ENCODE assay signal across 7 cellular contexts in genomic region chr3:120417272-120417911, GRCh38. TPM values are rescaled to one million over a fixed set of nuclear protein-coding genes. Genes with fewer than 3 reads are reported as not detected.
DNase-seq lines count a peak whose midpoint lies in the region; ATAC-seq, FAIRE-seq and TF ChIP-seq lines count a peak whose summit lies in the region.

No MANE protein-coding gene starts in this region.

- ATAC-seq in GM18499 (IDR thresholded peaks at IDR 0.05; ENCODE audit: insufficient read depth, unreplicated experiment), result peak; percentile 99
- ATAC-seq in HG02970 (IDR thresholded peaks at IDR 0.05; ENCODE audit: low FRiP score, unreplicated experiment), result peak; percentile 99
- peak; percentile 99 for ATAC-seq in GM12878
- peak; percentile 95 for ATAC-seq in sciatic nerve

- H3K4me1 ChIP-seq in GM12878 (ENCODE audit: control insufficient read depth, insufficient read depth, low read length), result no peaks in the 10 kb centered on the region; the same call in 1 of the 2 replicates

- H3K27me3 ChIP-seq in GM12878 (replicated peaks in 1 of 2; ENCODE audit: control insufficient read depth in 2 of 2, insufficient read depth in 2 of 2, low read length in 1 of 2), result peaks cover 0 to 5% of the 10 kb centered on the region in 2 experiments; a peak in 2 of 4 replicates

- peak; percentile 69 to 97 (median 93); a peak in 5 of 6 replicates for TF ChIP-seq CTCF in GM12878 (IDR thresholded peaks at IDR 0.05 in 2 of 3, conservative IDR thresholded peaks at IDR 0.05 in 1 of 3; ENCODE audit: control insufficient read depth in 2 of 3, extremely low read depth in 1 of 3, insufficient read depth in 1 of 3, low read depth in 3 of 3, low read length in 3 of 3)

- CTCF ChIA-PET in GM12878 (lab: Yijun Ruan, JAX), result interaction anchor here (0.5 to 8.2 kb wide), 81 partner anchors 8 to 1534 kb away, joined by 3 to 210 read pairs (median 4); partner anchors contain the start of genes LRRC58 and NDUFB4

- RAD21 ChIA-PET in GM12878 (lab: Charles Lee; ENCODE audit: unreplicated experiment), result interaction anchor here (0.6 to 5.8 kb wide), 35 partner anchors 8 to 1534 kb away, joined by 3 to 82 read pairs (median 4); partner anchors contain the start of genes GSK3B, LRRC58 and NDUFB4

- POLR2A ChIA-PET in GM12878 (lab: Charles Lee), result interaction anchor here (0.7 to 1.5 kb wide), 4 partner anchors 8 to 173 kb away, joined by 3 to 4 read pairs (median 4); no protein-coding TSS in a partner anchor

- no peaks in the 10 kb centered on the region for H3K9me3 ChIP-seq in GM12878 (replicated peaks; ENCODE audit: control insufficient read depth, insufficient read depth, low read length)

- H3K4me2 ChIP-seq in GM12878 (ENCODE audit: control insufficient read depth, insufficient read depth), result peak overlapping the region; percentile 75

- no peaks in the 10 kb centered on the region for H3K79me2 ChIP-seq in GM12878 (ENCODE audit: control insufficient read depth, insufficient read depth, low read length)

- no peak overlapping the region for H3K27ac ChIP-seq in GM12878 (ENCODE audit: control insufficient read depth, insufficient read depth)

- no peak for TF ChIP-seq POLR2A in GM12878 (IDR thresholded peaks at IDR 0.05; ENCODE audit: low read depth, low read length)

- H2AFZ ChIP-seq in GM12878 (ENCODE audit: control insufficient read depth, low read depth, low read length), result peak overlapping the region; percentile 86

- H3K36me3 ChIP-seq in GM12878 (ENCODE audit: control insufficient read depth in 2 of 2, insufficient read depth in 2 of 2, low read length in 1 of 2), result no peaks in the 10 kb centered on the region

- TF ChIP-seq RAD21 in GM12878 (IDR thresholded peaks at IDR 0.05; ENCODE audit: insufficient read depth, low read depth, low read length), result peak; percentile 85

- peak; percentile 79 to 90 for DNase-seq in NCI-H187 (lab: John Stamatoyannopoulos, UW)
- DNase-seq in T-helper 9 cell, result peak; percentile 67
- DNase-seq in GM12878 (ENCODE audit: low read depth, low spot score), result peak; percentile 90
- DNase-seq in hypothalamus (lab: John Stamatoyannopoulos, UW), result peak in 50 of 51 donors; percentile 17 to 97 (median 85)
- peak; percentile 95 for DNase-seq in sciatic nerve (ENCODE audit: low spot score)

- intact Hi-C loops in GM12878 (cut with micrococcal nuclease; ENCODE audit: unreplicated experiment), result loop anchor here (1.0 to 5.0 kb wide), 5 partner anchors 69 to 525 kb away; partner anchors contain the start of gene LRRC58
- intact Hi-C loops in sciatic nerve (cut with DNase I), result no loop called here

- SMC1A ChIA-PET in GM12878 (lab: Charles Lee; ENCODE audit: uncharacterized antibody, unreplicated experiment), result interaction anchor here (0.6 to 4.6 kb wide), 38 partner anchors 8 to 1533 kb away, joined by 3 to 90 read pairs (median 4); partner anchors contain the start of gene LRRC58

- BruUV-seq in GM12878 (replicated peaks; lab: Mats Ljungman, UMichigan), result no TSS peak

- 2% methylated on average over 9 of the region's 9 CpGs for WGBS in GM12878 (ENCODE audit: insufficient coverage, insufficient replicate concordance, low lambda C conversion rate, missing lambda C conversion rate)

- H3K4me3 ChIP-seq in GM12878, result peak overlapping the region; percentile 66; the same call in 1 of the 2 replicates

- no peaks in the 10 kb centered on the region for H4K20me1 ChIP-seq in GM12878 (ENCODE audit: control insufficient read depth, insufficient read depth)

- in situ Hi-C loops in GM12878 (cut with MboI), result loop anchor here (10.0 kb wide), 1 partner anchor 523 kb away; no protein-coding TSS in a partner anchor

- peak; percentile 100 for FAIRE-seq in GM12878 (lab: Jason Lieb, UNC)

- TF ChIP-seq EP300 in GM12878 (IDR thresholded peaks at IDR 0.05; ENCODE audit: borderline replicate concordance in 1 of 2, control insufficient read depth in 1 of 2, low read depth in 2 of 2, low read length in 2 of 2), result no peak

- H3K9ac ChIP-seq in GM12878 (ENCODE audit: control insufficient read depth, insufficient read depth, low read length), result peak overlapping the region; percentile 53

TF ChIP-seq in GM12878, 131 proteins besides CTCF, POLR2A, EP300 and RAD21 (continues in another document):
- TF ChIP-seq GABPA (IDR thresholded peaks at IDR 0.05; ENCODE audit: low read depth) (no peak), SUPT20H (IDR thresholded peaks at IDR 0.05; ENCODE audit: borderline replicate concordance, control insufficient read depth, low read depth, low read length) (no peak), YBX1 (IDR thresholded peaks at IDR 0.05) (no peak), NR2C2 (IDR thresholded peaks at IDR 0.05; ENCODE audit: borderline replicate concordance, control insufficient read depth, insufficient read length, low read depth) (no peak), JUNB (IDR thresholded peaks at IDR 0.05) (no peak), SPI1 (IDR thresholded peaks at IDR 0.05; ENCODE audit: borderline replicate concordance, insufficient read depth, low read depth, low read length) (no peak; the same call in 1 of the 2 replicates), RBBP5 (conservative IDR thresholded peaks at IDR 0.05) (no peak), SIX5 (IDR thresholded peaks at IDR 0.05; ENCODE audit: low read depth, low read length, severe bottlenecking) (no peak), JUND (IDR thresholded peaks at IDR 0.05; ENCODE audit: low read depth, low read length) (no peak), NR2C1 (IDR thresholded peaks at IDR 0.05) (no peak), FOXK2 (IDR thresholded peaks at IDR 0.05) (no peak), CHD4 (IDR thresholded peaks at IDR 0.05) (no peak), POU2F2 (IDR thresholded peaks at IDR 0.05; ENCODE audit: borderline replicate concordance, low read depth, low read length) (no peak), NR2F1 (conservative IDR thresholded peaks at IDR 0.05) (no peak), ATF3 (IDR thresholded peaks at IDR 0.05; ENCODE audit: borderline replicate concordance, extremely low read depth, low read depth, low read length) (no peak), RUNX3 (IDR thresholded peaks at IDR 0.05; ENCODE audit: low read length) (no peak), SMARCA5 (IDR thresholded peaks at IDR 0.05) (no peak)
- TF ChIP-seq, protein P1, sequence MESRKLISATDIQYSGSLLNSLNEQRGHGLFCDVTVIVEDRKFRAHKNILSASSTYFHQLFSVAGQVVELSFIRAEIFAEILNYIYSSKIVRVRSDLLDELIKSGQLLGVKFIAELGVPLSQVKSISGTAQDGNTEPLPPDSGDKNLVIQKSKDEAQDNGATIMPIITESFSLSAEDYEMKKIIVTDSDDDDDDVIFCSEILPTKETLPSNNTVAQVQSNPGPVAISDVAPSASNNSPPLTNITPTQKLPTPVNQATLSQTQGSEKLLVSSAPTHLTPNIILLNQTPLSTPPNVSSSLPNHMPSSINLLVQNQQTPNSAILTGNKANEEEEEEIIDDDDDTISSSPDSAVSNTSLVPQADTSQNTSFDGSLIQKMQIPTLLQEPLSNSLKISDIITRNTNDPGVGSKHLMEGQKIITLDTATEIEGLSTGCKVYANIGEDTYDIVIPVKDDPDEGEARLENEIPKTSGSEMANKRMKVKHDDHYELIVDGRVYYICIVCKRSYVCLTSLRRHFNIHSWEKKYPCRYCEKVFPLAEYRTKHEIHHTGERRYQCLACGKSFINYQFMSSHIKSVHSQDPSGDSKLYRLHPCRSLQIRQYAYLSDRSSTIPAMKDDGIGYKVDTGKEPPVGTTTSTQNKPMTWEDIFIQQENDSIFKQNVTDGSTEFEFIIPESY (IDR thresholded peaks at IDR 0.05), result no peak
- TF ChIP-seq, protein P2, sequence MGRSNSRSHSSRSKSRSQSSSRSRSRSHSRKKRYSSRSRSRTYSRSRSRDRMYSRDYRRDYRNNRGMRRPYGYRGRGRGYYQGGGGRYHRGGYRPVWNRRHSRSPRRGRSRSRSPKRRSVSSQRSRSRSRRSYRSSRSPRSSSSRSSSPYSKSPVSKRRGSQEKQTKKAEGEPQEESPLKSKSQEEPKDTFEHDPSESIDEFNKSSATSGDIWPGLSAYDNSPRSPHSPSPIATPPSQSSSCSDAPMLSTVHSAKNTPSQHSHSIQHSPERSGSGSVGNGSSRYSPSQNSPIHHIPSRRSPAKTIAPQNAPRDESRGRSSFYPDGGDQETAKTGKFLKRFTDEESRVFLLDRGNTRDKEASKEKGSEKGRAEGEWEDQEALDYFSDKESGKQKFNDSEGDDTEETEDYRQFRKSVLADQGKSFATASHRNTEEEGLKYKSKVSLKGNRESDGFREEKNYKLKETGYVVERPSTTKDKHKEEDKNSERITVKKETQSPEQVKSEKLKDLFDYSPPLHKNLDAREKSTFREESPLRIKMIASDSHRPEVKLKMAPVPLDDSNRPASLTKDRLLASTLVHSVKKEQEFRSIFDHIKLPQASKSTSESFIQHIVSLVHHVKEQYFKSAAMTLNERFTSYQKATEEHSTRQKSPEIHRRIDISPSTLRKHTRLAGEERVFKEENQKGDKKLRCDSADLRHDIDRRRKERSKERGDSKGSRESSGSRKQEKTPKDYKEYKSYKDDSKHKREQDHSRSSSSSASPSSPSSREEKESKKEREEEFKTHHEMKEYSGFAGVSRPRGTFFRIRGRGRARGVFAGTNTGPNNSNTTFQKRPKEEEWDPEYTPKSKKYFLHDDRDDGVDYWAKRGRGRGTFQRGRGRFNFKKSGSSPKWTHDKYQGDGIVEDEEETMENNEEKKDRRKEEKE (IDR thresholded peaks at IDR 0.05), result no peak

RNA-seq across cellular contexts. Expression of gene FSTL1, which starts 33.4 kb away (rescaled TPM):
- total RNA-seq in GM12878 (2013; cell fraction: nucleolus; rRNA removed), result 0.15 and 0.24 TPM in 2 replicates
- total RNA-seq in GM12878 (2014; rRNA removed) (0.06 and 0.27 TPM in 2 replicates), GM12878 (2014; rRNA removed; fragmentation: Illumina TruSeq; extraction: Trizol) (not detected in 2 replicates), GM12878 (2021) (1.0 and 1.7 TPM in 2 replicates), sciatic nerve (480 TPM)
- 0.12 TPM for polyA plus RNA-seq in GM12878 (2011; ENCODE audit: low read depth)
- polyA plus RNA-seq in GM12878 (2011; rRNA removed) (0.18 and 0.35 TPM in 2 replicates), GM12878 (2014; fragmentation: Illumina TruSeq; extraction: Trizol) (0.19 TPM in 1 of 2 replicates, not detected in the other), GM12878 (2014; fragmentation: Nextera tagmentation; extraction: Ambion mirVana) (not detected), GM12878 (2014; rRNA removed) (not detected in 2 replicates), GM12878 (2016; fragmentation: Nextera tagmentation; extraction: Ambion mirVana) (under 1 TPM; 0.44 TPM)
- 0.04 and 0.07 TPM in 2 replicates for polyA plus RNA-seq in GM12878 (2011; cell fraction: cytosol; rRNA removed)
- 0.15 and 0.43 TPM in 2 replicates for polyA plus RNA-seq in GM12878 (2011; cell fraction: nucleus; rRNA removed)
- polyA plus RNA-seq in GM12878 (2012), result 0.07 and 0.10 TPM in 2 replicates
- polyA minus RNA-seq in GM12878 (2011; rRNA and poly(A)+ RNA removed), result 0.29 and 0.31 TPM in 2 replicates
- polyA minus RNA-seq in GM12878 (2011; cell fraction: cytosol; rRNA and poly(A)+ RNA removed), result not detected in 2 replicates
- polyA minus RNA-seq in GM12878 (2011; cell fraction: nucleus; rRNA and poly(A)+ RNA removed), result 0.48 TPM in 1 of 2 replicates, not detected in the other

Comparison
In these comparisons a context has a peak if more than half of its experiments do, and no peak if none do; other contexts are left out.
1. RNA of gene FSTL1, which starts 33.4 kb away (total RNA-seq): 480 TPM in sciatic nerve (single experiment); 0.06 to 1.7 TPM in GM12878; every median in the first group is over 100 times any median in the second.
2. Peak in every context shown above with its lines, with median percentiles within 50 percentile points of each other: ATAC-seq and DNase-seq.